In genomic region chr7:127253289-127254162, GRCh38 we compare ENCODE assay signal across 1 cellular context.
A peak's percentile ranks its signal among the peaks of the same experiment; 100 is the strongest.
TF ChIP-seq lines count a peak whose summit lies in the region.

No MANE protein-coding gene starts in this region.

TF ChIP-seq in HepG2, 621 proteins besides CTCF, POLR2A, EP300 and RAD21 (continued from another document and continues in another):
- TF ChIP-seq, protein P1, sequence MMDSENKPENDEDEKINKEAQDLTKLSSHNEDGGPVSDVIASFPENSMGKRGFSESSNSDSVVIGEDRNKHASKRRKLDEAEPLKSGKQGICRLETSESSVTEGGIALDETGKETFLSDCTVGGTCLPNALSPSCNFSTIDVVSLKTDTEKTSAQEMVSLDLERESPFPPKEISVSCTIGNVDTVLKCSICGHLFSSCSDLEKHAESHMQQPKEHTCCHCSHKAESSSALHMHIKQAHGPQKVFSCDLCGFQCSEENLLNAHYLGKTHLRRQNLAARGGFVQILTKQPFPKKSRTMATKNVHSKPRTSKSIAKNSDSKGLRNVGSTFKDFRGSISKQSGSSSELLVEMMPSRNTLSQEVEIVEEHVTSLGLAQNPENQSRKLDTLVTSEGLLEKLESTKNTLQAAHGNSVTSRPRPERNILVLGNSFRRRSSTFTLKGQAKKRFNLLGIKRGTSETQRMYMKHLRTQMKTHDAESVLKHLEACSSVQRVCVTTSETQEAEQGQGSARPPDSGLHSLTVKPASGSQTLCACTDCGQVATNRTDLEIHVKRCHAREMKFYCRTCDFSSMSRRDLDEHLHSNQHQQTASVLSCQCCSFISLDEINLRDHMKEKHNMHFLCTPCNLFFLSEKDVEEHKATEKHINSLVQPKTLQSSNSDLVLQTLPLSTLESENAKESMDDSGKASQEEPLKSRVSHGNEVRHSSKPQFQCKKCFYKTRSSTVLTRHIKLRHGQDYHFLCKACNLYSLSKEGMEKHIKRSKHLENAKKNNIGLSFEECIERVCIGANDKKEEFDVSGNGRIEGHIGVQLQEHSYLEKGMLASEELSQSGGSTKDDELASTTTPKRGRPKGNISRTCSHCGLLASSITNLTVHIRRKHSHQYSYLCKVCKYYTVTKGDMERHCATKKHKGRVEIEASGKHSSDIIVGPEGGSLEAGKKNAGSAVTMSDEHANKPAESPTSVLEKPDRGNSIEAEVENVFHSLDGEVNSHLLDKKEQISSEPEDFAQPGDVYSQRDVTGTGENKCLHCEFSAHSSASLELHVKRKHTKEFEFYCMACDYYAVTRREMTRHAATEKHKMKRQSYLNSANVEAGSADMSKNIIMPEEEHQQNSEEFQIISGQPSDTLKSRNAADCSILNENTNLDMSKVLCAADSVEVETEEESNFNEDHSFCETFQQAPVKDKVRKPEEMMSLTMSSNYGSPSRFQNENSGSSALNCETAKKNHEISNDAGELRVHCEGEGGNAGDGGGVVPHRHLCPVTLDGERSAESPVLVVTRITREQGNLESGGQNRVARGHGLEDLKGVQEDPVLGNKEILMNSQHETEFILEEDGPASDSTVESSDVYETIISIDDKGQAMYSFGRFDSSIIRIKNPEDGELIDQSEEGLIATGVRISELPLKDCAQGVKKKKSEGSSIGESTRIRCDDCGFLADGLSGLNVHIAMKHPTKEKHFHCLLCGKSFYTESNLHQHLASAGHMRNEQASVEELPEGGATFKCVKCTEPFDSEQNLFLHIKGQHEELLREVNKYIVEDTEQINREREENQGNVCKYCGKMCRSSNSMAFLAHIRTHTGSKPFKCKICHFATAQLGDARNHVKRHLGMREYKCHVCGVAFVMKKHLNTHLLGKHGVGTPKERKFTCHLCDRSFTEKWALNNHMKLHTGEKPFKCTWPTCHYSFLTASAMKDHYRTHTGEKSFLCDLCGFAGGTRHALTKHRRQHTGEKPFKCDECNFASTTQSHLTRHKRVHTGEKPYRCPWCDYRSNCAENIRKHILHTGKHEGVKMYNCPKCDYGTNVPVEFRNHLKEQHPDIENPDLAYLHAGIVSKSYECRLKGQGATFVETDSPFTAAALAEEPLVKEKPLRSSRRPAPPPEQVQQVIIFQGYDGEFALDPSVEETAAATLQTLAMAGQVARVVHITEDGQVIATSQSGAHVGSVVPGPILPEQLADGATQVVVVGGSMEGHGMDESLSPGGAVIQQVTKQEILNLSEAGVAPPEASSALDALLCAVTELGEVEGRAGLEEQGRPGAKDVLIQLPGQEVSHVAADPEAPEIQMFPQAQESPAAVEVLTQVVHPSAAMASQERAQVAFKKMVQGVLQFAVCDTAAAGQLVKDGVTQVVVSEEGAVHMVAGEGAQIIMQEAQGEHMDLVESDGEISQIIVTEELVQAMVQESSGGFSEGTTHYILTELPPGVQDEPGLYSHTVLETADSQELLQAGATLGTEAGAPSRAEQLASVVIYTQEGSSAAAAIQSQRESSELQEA (CRISPR knock-in tag; IDR thresholded peaks at IDR 0.05; ENCODE audit: not compliant biosample characterization) = no peak
- peak; percentile 65 for TF ChIP-seq STAG1 (CRISPR knock-in tag; IDR thresholded peaks at IDR 0.05)
- TF ChIP-seq, protein P2, sequence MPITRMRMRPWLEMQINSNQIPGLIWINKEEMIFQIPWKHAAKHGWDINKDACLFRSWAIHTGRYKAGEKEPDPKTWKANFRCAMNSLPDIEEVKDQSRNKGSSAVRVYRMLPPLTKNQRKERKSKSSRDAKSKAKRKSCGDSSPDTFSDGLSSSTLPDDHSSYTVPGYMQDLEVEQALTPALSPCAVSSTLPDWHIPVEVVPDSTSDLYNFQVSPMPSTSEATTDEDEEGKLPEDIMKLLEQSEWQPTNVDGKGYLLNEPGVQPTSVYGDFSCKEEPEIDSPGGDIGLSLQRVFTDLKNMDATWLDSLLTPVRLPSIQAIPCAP (CRISPR knock-in tag; IDR thresholded peaks at IDR 0.05; ENCODE audit: low read depth) = no peak
- TF ChIP-seq ATF3 (CRISPR knock-in tag; IDR thresholded peaks at IDR 0.05) = no peak
- no peak for TF ChIP-seq ZSCAN21 (CRISPR knock-in tag; IDR thresholded peaks at IDR 0.05; ENCODE audit: borderline replicate concordance)
- peak; percentile 27; the same call in 1 of the 2 replicates for TF ChIP-seq IKZF5 (CRISPR knock-in tag; IDR thresholded peaks at IDR 0.05)
- TF ChIP-seq REPIN1 (CRISPR knock-in tag; IDR thresholded peaks at IDR 0.05; ENCODE audit: borderline replicate concordance, low read depth) = no peak
- TF ChIP-seq ZNF280B (CRISPR knock-in tag; IDR thresholded peaks at IDR 0.05; ENCODE audit: borderline replicate concordance) = 0 out of 2 replicates have a peak, but pooled peaks have one; percentile 48
- TF ChIP-seq ZNF777 (CRISPR knock-in tag; IDR thresholded peaks at IDR 0.05) = peak; percentile 65; the same call in 1 of the 2 replicates
- TF ChIP-seq, protein P3, sequence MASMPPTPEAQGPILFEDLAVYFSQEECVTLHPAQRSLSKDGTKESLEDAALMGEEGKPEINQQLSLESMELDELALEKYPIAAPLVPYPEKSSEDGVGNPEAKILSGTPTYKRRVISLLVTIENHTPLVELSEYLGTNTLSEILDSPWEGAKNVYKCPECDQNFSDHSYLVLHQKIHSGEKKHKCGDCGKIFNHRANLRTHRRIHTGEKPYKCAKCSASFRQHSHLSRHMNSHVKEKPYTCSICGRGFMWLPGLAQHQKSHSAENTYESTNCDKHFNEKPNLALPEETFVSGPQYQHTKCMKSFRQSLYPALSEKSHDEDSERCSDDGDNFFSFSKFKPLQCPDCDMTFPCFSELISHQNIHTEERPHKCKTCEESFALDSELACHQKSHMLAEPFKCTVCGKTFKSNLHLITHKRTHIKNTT (CRISPR knock-in tag; IDR thresholded peaks at IDR 0.05) = no peak
- peak; percentile 51 for TF ChIP-seq AGO1 (IDR thresholded peaks at IDR 0.05; ENCODE audit: low read depth, low read length, poor library complexity, severe bottlenecking)
- TF ChIP-seq HNF1A (IDR thresholded peaks at IDR 0.05; ENCODE audit: low read depth) = no peak
- TF ChIP-seq HNF1A (CRISPR knock-in tag; IDR thresholded peaks at IDR 0.05; ENCODE audit: borderline replicate concordance) = no peak
- no peak for TF ChIP-seq ZNF569 (CRISPR knock-in tag; IDR thresholded peaks at IDR 0.05; ENCODE audit: borderline replicate concordance)
- TF ChIP-seq ZNF557 (CRISPR knock-in tag; IDR thresholded peaks at IDR 0.05) = no peak
- no peak for TF ChIP-seq CREBL2 (CRISPR knock-in tag; IDR thresholded peaks at IDR 0.05; ENCODE audit: borderline replicate concordance)
- no peak for TF ChIP-seq SKIL (CRISPR knock-in tag; IDR thresholded peaks at IDR 0.05; ENCODE audit: borderline replicate concordance)
- no peak for TF ChIP-seq SMARCE1 (IDR thresholded peaks at IDR 0.05; ENCODE audit: borderline replicate concordance)
- TF ChIP-seq PAX8 (CRISPR knock-in tag; IDR thresholded peaks at IDR 0.05; ENCODE audit: borderline replicate concordance) = no peak
- TF ChIP-seq, protein P4, sequence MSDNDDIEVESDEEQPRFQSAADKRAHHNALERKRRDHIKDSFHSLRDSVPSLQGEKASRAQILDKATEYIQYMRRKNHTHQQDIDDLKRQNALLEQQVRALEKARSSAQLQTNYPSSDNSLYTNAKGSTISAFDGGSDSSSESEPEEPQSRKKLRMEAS (IDR thresholded peaks at IDR 0.05) = 0 out of 2 replicates have a peak, but pooled peaks have one; percentile 40
- TF ChIP-seq, protein P5, sequence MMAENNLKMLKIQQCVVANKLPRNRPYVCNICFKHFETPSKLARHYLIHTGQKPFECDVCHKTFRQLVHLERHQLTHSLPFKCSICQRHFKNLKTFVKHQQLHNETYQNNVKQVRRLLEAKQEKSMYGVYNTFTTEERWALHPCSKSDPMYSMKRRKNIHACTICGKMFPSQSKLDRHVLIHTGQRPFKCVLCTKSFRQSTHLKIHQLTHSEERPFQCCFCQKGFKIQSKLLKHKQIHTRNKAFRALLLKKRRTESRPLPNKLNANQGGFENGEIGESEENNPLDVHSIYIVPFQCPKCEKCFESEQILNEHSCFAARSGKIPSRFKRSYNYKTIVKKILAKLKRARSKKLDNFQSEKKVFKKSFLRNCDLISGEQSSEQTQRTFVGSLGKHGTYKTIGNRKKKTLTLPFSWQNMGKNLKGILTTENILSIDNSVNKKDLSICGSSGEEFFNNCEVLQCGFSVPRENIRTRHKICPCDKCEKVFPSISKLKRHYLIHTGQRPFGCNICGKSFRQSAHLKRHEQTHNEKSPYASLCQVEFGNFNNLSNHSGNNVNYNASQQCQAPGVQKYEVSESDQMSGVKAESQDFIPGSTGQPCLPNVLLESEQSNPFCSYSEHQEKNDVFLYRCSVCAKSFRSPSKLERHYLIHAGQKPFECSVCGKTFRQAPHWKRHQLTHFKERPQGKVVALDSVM (CRISPR knock-in tag; IDR thresholded peaks at IDR 0.05) = no peak
- TF ChIP-seq PAF1 (CRISPR knock-in tag; IDR thresholded peaks at IDR 0.05) = no peak
- TF ChIP-seq, protein P6, sequence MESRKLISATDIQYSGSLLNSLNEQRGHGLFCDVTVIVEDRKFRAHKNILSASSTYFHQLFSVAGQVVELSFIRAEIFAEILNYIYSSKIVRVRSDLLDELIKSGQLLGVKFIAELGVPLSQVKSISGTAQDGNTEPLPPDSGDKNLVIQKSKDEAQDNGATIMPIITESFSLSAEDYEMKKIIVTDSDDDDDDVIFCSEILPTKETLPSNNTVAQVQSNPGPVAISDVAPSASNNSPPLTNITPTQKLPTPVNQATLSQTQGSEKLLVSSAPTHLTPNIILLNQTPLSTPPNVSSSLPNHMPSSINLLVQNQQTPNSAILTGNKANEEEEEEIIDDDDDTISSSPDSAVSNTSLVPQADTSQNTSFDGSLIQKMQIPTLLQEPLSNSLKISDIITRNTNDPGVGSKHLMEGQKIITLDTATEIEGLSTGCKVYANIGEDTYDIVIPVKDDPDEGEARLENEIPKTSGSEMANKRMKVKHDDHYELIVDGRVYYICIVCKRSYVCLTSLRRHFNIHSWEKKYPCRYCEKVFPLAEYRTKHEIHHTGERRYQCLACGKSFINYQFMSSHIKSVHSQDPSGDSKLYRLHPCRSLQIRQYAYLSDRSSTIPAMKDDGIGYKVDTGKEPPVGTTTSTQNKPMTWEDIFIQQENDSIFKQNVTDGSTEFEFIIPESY (CRISPR knock-in tag; IDR thresholded peaks at IDR 0.05) = no peak
- TF ChIP-seq, protein P7, sequence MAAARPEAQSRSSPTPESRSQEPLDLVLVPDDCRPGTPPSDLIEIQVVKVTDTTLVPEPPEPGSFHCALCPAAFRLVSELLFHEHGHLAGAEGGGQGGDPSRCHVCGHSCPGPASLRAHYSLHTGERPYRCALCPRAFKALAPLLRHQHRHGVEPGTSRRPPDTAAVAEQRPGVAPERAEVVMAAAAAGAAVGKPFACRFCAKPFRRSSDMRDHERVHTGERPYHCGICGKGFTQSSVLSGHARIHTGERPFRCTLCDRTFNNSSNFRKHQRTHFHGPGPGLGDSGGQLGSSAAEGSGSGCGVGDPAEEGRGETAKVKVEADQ (CRISPR knock-in tag; IDR thresholded peaks at IDR 0.05; ENCODE audit: borderline replicate concordance) = no peak
